Comparison of ENCODE assay signal across 12 cellular contexts in genomic region chr3:169562988-169563774, GRCh38.
DNase-seq lines count a peak whose midpoint lies in the region; ATAC-seq and TF ChIP-seq lines count a peak whose summit lies in the region.
"Had no signal": no experiment of that assay in that cellular context is flagged by ENCODE, and none has a peak within 500 bp of the region (broad histone marks: within the 10 kb centered on the region; RNA-seq: fewer than 3 reads in every experiment).

No MANE protein-coding gene starts in this region.

- H2BK12ac ChIP-seq in H9 (ENCODE audit: insufficient read length, low read depth, low read length) = no peak overlapping the region

- H3K4me3 ChIP-seq in GM12865 (ENCODE audit: low read depth, low read length) (no peak overlapping the region), Karpas-422 (ENCODE audit: low read length) (no peak overlapping the region)
- H3K4me3 ChIP-seq: suprapubic skin had no signal

- no peak overlapping the region for H4K91ac ChIP-seq in H9 (ENCODE audit: insufficient read length, low read depth, low read length)

- ATAC-seq in left colon (peak; percentile 91), HG03108 (IDR thresholded peaks at IDR 0.05; ENCODE audit: unreplicated experiment) (no peak), omental fat pad (ENCODE audit: low FRiP score) (no peak)

- no peak for TF ChIP-seq CTCF in GM12865 (IDR thresholded peaks at IDR 0.05; ENCODE audit: insufficient read depth, low read depth, low read length, missing control alignments)
- no peak; the same call in 2 of the 3 replicates for TF ChIP-seq CTCF in H9 (conservative IDR thresholded peaks at IDR 0.05)
- no peak for TF ChIP-seq CTCF in omental fat pad (IDR thresholded peaks at IDR 0.05)

- no peak overlapping the region for H3K4me3 Mint-ChIP-seq in H9

- no peaks in the 10 kb centered on the region for H3K79me1 ChIP-seq in H9 (ENCODE audit: insufficient read depth, low read depth, low read length, poor library complexity, severe bottlenecking)

- H3K36me3 ChIP-seq in Karpas-422 (ENCODE audit: insufficient read depth, low read length) = no peaks in the 10 kb centered on the region
- H3K36me3 ChIP-seq: suprapubic skin had no signal

- no peak overlapping the region for H3K4me2 ChIP-seq in Karpas-422 (ENCODE audit: low read depth, low read length, poor library complexity, severe bottlenecking)
- H3K4me2 ChIP-seq in H9 (ENCODE audit: insufficient read depth, insufficient read length, low read length) = no peak overlapping the region

- H3K27me3 Mint-ChIP-seq in H9 (ENCODE audit: low read depth) = no peaks in the 10 kb centered on the region

- no peak overlapping the region for H3K18ac ChIP-seq in H9 (ENCODE audit: insufficient read length, low read depth, low read length)

- H3K4ac ChIP-seq in H9 (ENCODE audit: low read depth, low read length) = no peak overlapping the region

- intact Hi-C loops in left colon (cut with DNase I, micrococcal nuclease) = no loop called here

- H4K20me1 ChIP-seq in Karpas-422 (ENCODE audit: insufficient read depth, low read depth, low read length) (no peaks in the 10 kb centered on the region), H9 (ENCODE audit: control insufficient read depth, insufficient read depth, insufficient read length) (no peaks in the 10 kb centered on the region)

- no peak overlapping the region for H3K27ac ChIP-seq in Karpas-422 (ENCODE audit: low read length)
- no peak overlapping the region for H3K27ac ChIP-seq in H9 (ENCODE audit: insufficient read length, low read depth, low read length)
- H3K27ac ChIP-seq: suprapubic skin had no signal

- no peaks in the 10 kb centered on the region for H3K23me2 ChIP-seq in H9 (ENCODE audit: insufficient read length, low read depth, low read length, poor library complexity, severe bottlenecking)

- H3T11ph ChIP-seq in H9 (ENCODE audit: low read length) = no peak overlapping the region

- no peaks in the 10 kb centered on the region for H3K4me1 ChIP-seq in Karpas-422 (ENCODE audit: low read length)
- H3K4me1 ChIP-seq in H9 (ENCODE audit: insufficient read depth, low read length) = no peaks in the 10 kb centered on the region
- H3K4me1 ChIP-seq: suprapubic skin had no signal

- peaks cover 4 to 8% of the 10 kb centered on the region in 2 experiments for H3K4me1 Mint-ChIP-seq in H9

- no CpG with 5 or more reads among the region's 7 CpGs for WGBS in H9 (ENCODE audit: extremely low coverage, insufficient read length, low lambda C conversion rate)

- no peaks in the 10 kb centered on the region for H3K27me3 ChIP-seq in Karpas-422 (ENCODE audit: low read length)
- H3K27me3 ChIP-seq in H9 (ENCODE audit: insufficient read depth, low read length) = no peaks in the 10 kb centered on the region
- H3K27me3 ChIP-seq: suprapubic skin had no signal

- H2AFZ ChIP-seq in Karpas-422 (ENCODE audit: low read length) (no peak overlapping the region), H9 (ENCODE audit: low read length) (no peak overlapping the region)

- H4K5ac ChIP-seq in H9 (ENCODE audit: insufficient read length, low read depth, low read length) = no peak overlapping the region

- no peak overlapping the region for H2BK15ac ChIP-seq in H9 (ENCODE audit: low read depth, low read length)

- H3K27ac Mint-ChIP-seq in H9 = no peak overlapping the region

- no peaks in the 10 kb centered on the region for H3K79me2 ChIP-seq in Karpas-422 (ENCODE audit: low read length)
- H3K79me2 ChIP-seq in H9 (ENCODE audit: insufficient read depth, low read length) = no peaks in the 10 kb centered on the region

- H2BK20ac ChIP-seq in H9 (ENCODE audit: low read depth, low read length, poor library complexity, severe bottlenecking) = no peak overlapping the region

- H4K8ac ChIP-seq in H9 (replicated peaks; ENCODE audit: insufficient read length, low read depth, low read length) = no peak overlapping the region

- H3K9me3 Mint-ChIP-seq in H9 = peaks cover 7% of the 10 kb centered on the region in 2 experiments; a peak in 2 of 5 replicates

- no peak overlapping the region for H2BK120ac ChIP-seq in H9 (ENCODE audit: low read depth, low read length, poor library complexity, severe bottlenecking)

- no peaks in the 10 kb centered on the region for H3K9me2 ChIP-seq in Karpas-422 (replicated peaks; ENCODE audit: insufficient read depth, low read length)

- no peak overlapping the region for H3K56ac ChIP-seq in H9 (ENCODE audit: insufficient read length, low read depth, low read length)

- H3K14ac ChIP-seq in H9 (ENCODE audit: insufficient read depth, low read length) = no peak overlapping the region; the same call in 1 of the 2 replicates

- DNase-seq in GM12865 (ENCODE audit: low read depth) (peak; percentile 11), Karpas-422 (peak; percentile 60), SW480 (ENCODE audit: low spot score) (peak; percentile 30), left colon (no peak), H9 (no peak), NCI-H2196 treated with DMSO at 0.1 percent for 48 hours (lab: John Stamatoyannopoulos, UW; ENCODE audit: unreplicated experiment) (no peak), omental fat pad (ENCODE audit: low spot score) (no peak)
- DNase-seq: activated naive CD4-positive, alpha-beta T cell treated with Interleukin-2 at 50 U/mL for 16 hours; cerebellar nuclear complex; NCI-H1417 treated with DMSO at 0.1 percent for 48 hours had no signal

- no peaks in the 10 kb centered on the region for H3K9me3 ChIP-seq in Karpas-422 (ENCODE audit: low read length)
- H3K9me3 ChIP-seq in H9 (ENCODE audit: control insufficient read depth, low read depth, low read length) = no peaks in the 10 kb centered on the region
- H3K9me3 ChIP-seq: suprapubic skin had no signal

- H2BK5ac ChIP-seq in H9 (ENCODE audit: insufficient read length, low read length) = no peak overlapping the region

- H3K23ac ChIP-seq in H9 (ENCODE audit: insufficient read length, low read depth, low read length) = no peak overlapping the region

- H3K9ac ChIP-seq in Karpas-422 (ENCODE audit: low read length) = no peak overlapping the region
- no peak overlapping the region for H3K9ac ChIP-seq in H9 (ENCODE audit: extremely low read depth, insufficient read length, low read length)

- peaks cover 0 to 8% (median 3%) of the 10 kb centered on the region in 3 experiments; a peak in 2 of 7 replicates for H3K36me3 Mint-ChIP-seq in H9 (ENCODE audit: insufficient read depth in 1 of 3, low read depth in 3 of 3)

- no peak overlapping the region for H2AK5ac ChIP-seq in H9 (ENCODE audit: insufficient read length, low read length)

Comparison
In these comparisons a context has a peak if more than half of its experiments do, and no peak if none do; other contexts are left out.
1. DNase-seq: peak in GM12865 (single experiment), Karpas-422 (single experiment) and SW480 (single experiment); none in left colon (0 of 2), H9 (single experiment), NCI-H2196 treated with DMSO at 0.1 percent for 48 hours (single experiment) and omental fat pad (single experiment).